12 cellular contexts compared by ENCODE assay signal in the genomic region with DNA sequence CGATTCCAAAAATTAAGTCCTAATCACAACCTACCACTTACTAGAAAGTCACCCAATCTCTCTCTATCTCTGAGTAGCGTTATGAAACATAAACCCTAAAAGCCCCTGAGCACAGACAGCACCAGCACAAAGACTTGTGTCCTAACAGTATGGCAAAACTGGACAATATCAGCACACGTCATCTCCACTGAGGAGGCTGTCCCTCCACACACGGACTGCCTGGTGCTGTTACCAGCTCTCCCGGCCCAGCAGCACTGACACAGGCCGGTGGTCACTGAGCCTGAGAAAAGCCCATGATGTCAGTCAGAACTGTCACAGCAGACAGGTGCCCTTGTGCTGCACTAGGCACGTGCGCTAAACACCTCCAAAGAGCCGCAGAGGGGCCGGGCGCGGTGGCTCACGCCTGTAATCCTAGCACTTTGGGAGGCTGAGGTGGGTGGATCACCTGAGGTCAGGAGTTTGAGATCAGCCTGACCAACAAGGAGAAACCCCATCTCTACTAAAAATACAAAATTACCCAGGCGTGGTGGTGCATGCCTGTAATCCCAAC. TPM values are rescaled to one million over a fixed set of nuclear protein-coding genes. Genes with fewer than 3 reads are reported as not detected.
"Had no signal": no experiment of that assay in that cellular context is flagged by ENCODE, and none has a peak within 500 bp of the region (broad histone marks: within the 10 kb centered on the region; RNA-seq: fewer than 3 reads in every experiment).

No MANE protein-coding gene starts in this region.

RNA-seq across cellular contexts. Expression of a gene that starts 31.4 kb away (rescaled TPM):
- total RNA-seq: esophagus squamous epithelium, mesenteric fat pad, myocyte, sigmoid colon, suprapubic skin, transverse colon, ureter, vagina had no signal
- polyA plus RNA-seq: pancreas had no signal

RNA-seq across cellular contexts. Expression of a gene that starts 35.2 kb away (rescaled TPM):
- total RNA-seq: dermis blood vessel endothelial cell, neural crest cell had no signal

RNA-seq across cellular contexts. Expression of a gene that starts 39.0 kb away (rescaled TPM):
- total RNA-seq: dermis blood vessel endothelial cell, mammary epithelial cell, myocyte, neural crest cell had no signal
- polyA plus RNA-seq: mammary epithelial cell had no signal
